Comparison of ENCODE assay signal across 19 cellular contexts in the genomic region with DNA sequence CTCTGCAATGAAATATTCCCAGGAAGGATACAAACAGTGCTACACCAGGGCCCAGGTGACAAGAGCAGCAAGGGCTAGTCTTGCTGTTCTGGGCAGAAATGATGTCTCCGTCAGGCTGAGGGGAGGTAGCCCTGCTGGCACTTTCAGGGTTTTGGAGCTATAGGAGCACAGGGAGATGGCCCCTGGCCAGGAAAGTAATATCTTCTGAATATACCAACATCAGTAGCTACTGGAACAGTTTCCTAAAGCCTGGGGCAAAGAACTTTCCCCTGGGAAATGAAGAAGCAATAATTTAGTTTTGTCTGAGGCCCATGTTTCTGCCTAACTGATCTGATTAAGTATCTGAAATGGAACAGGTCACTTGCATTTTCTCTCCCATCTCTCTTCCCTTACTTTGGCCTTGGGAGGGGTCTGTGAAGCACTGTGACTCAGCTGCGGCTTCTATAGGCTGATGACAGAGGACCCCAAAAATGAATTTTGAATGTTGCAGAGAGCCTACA.
DNase-seq lines count a peak whose midpoint lies in the region; ATAC-seq and TF ChIP-seq lines count a peak whose summit lies in the region.
"Had no signal": no experiment of that assay in that cellular context is flagged by ENCODE, and none has a peak within 500 bp of the region (broad histone marks: within the 10 kb centered on the region; RNA-seq: fewer than 3 reads in every experiment).

No MANE protein-coding gene starts in this region.

- no peak for ATAC-seq in right lobe of liver
- no peak for ATAC-seq in HG03025 (IDR thresholded peaks at IDR 0.05; ENCODE audit: low FRiP score, unreplicated experiment)

- TF ChIP-seq CTCF in BE2C (IDR thresholded peaks at IDR 0.05; ENCODE audit: low read depth, low read length) = no peak
- no peak for TF ChIP-seq CTCF in type B pancreatic cell (conservative IDR thresholded peaks at IDR 0.05)
- TF ChIP-seq CTCF in right lobe of liver (IDR thresholded peaks at IDR 0.05) = no peak

- intact Hi-C loops in right lobe of liver (cut with DNase I) = no loop called here

- DNase-seq in BE2C = peak; percentile 91
- DNase-seq in SK-N-DZ (ENCODE audit: low spot score) = peak; percentile 92
- peak; percentile 24 for DNase-seq in left kidney (ENCODE audit: low read depth, low spot score)
- DNase-seq in type B pancreatic cell (ENCODE audit: extremely low spot score, unreplicated experiment) = peak; percentile 42
- no peak for DNase-seq in right lobe of liver
- no peak for DNase-seq in GM19238 (ENCODE audit: insufficient read length, low spot score)
- DNase-seq: Calu3; CD4-positive, alpha-beta T cell; CD8-positive, alpha-beta memory T cell; DMS53; DMS79 treated with DMSO at 0.1 percent for 48 hours; GF-D8; GOT3; HFFc6 had no signal

- no peak overlapping the region for H3K27ac ChIP-seq in right lobe of liver
- H3K27ac ChIP-seq: BLaER1 treated with 17β-estradiol and CSF1 and Interleukin-3, amounts not matched to agents 10 nM and 100 nM had no signal

- H3K27me3 ChIP-seq in BE2C (no peaks in the 10 kb centered on the region), right lobe of liver (no peaks in the 10 kb centered on the region)
- H3K27me3 ChIP-seq: BLaER1 treated with 17β-estradiol and CSF1 and Interleukin-3, amounts not matched to agents 10 nM and 100 nM had no signal

- H3K4me3 ChIP-seq in BE2C (ENCODE audit: low read depth, low read length) (no peak overlapping the region), right lobe of liver (no peak overlapping the region)
- H3K4me3 ChIP-seq: BLaER1 treated with 17β-estradiol and CSF1 and Interleukin-3, amounts not matched to agents 10 nM and 100 nM; HAP-1 had no signal

- H3K9me3 ChIP-seq in BE2C (no peaks in the 10 kb centered on the region), right lobe of liver (no peaks in the 10 kb centered on the region)
- H3K9me3 ChIP-seq: BLaER1 treated with 17β-estradiol and CSF1 and Interleukin-3, amounts not matched to agents 10 nM and 100 nM; HAP-1 had no signal

- no peaks in the 10 kb centered on the region for H3K4me1 Mint-ChIP-seq in type B pancreatic cell (ENCODE audit: unreplicated experiment)
- H3K4me1 Mint-ChIP-seq: B cell; CD14-positive monocyte; CD8-positive, alpha-beta memory T cell had no signal

- H3K4me3 Mint-ChIP-seq in type B pancreatic cell = no peak overlapping the region
- H3K4me3 Mint-ChIP-seq: B cell; CD14-positive monocyte; CD4-positive, alpha-beta T cell; CD8-positive, alpha-beta memory T cell; HFFc6 had no signal

- H3K36me3 Mint-ChIP-seq in type B pancreatic cell = no peaks in the 10 kb centered on the region
- H3K36me3 Mint-ChIP-seq: CD14-positive monocyte; CD8-positive, alpha-beta memory T cell had no signal

- no CpG with 5 or more reads among the region's 2 CpGs for WGBS in right lobe of liver (ENCODE audit: insufficient coverage, low coverage, low lambda C conversion rate, missing lambda C conversion rate)

- H3K4me1 ChIP-seq in BE2C (peaks cover 35% of the 10 kb centered on the region), right lobe of liver (no peaks in the 10 kb centered on the region)
- H3K4me1 ChIP-seq: BLaER1 treated with 17β-estradiol and CSF1 and Interleukin-3, amounts not matched to agents 10 nM and 100 nM; HAP-1 had no signal

- H3K36me3 ChIP-seq in BE2C (no peaks in the 10 kb centered on the region), right lobe of liver (no peaks in the 10 kb centered on the region)
- H3K36me3 ChIP-seq: BLaER1 treated with 17β-estradiol and CSF1 and Interleukin-3, amounts not matched to agents 10 nM and 100 nM; HAP-1 had no signal

- H3K27me3 Mint-ChIP-seq in type B pancreatic cell = peaks cover 9% of the 10 kb centered on the region

- TF ChIP-seq POLR2A in right lobe of liver (IDR thresholded peaks at IDR 0.05) = no peak

- H3K9me3 Mint-ChIP-seq in type B pancreatic cell = no peaks in the 10 kb centered on the region
- H3K9me3 Mint-ChIP-seq: CD4-positive, alpha-beta T cell; CD8-positive, alpha-beta memory T cell; HFFc6 had no signal

- H3K27ac Mint-ChIP-seq in type B pancreatic cell = no peak overlapping the region
- H3K27ac Mint-ChIP-seq: B cell; CD14-positive monocyte; CD4-positive, alpha-beta T cell; CD8-positive, alpha-beta memory T cell; HFFc6 had no signal

Comparison
In these comparisons a context has a peak if more than half of its experiments do, and no peak if none do; other contexts are left out.
1. DNase-seq: peak in BE2C (single experiment), SK-N-DZ (single experiment), left kidney (single experiment) and type B pancreatic cell (single experiment); none in right lobe of liver (0 of 3) and GM19238 (single experiment).